8 cellular contexts compared by ENCODE assay signal in the genomic region with DNA sequence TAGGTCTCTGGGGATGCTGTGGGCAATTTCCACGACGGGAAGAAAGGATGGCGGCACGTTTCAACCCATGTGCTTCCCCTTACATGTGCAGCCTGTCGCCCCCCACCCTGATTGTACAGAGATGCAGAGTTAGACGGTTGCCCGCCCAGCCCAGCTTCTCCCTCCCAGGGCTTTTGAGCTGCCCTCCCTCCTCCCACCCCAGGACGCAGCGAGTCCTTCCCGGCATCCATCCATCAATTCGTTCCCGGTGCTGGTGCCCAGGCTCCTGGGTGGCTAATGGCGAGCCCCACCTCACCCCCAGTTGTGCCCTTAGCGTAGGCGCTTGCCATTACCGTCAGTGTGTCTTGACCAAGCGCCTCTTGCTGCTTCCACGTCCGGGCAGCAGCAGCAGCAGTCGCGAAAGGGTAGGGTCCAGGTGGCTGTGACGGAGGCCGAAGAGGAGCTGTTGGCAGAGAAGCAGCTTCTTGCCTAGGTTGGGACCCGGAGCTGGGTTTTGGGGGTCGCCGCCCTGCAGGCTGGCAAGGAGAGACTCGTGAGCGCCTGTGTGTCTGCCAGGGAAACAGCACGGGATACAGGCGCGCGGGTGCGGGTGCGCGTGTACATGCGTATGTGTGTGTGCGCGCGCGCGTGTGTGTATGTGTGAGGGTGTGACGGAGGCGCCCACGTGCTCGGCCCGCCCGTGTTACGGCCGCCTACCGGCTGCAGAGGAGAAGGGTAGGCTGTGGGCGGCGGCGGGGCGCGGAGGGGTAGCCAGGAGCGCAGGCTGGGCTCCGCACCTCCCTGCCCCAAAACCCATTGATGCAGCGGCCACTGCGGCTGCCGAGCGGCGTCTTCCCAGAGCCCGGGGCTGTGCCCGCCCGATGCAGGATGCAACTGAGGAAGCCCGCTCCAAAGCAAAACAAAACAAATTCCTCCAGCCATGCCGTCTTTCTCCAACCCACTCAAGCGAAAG. TPM values are rescaled to one million over a fixed set of nuclear protein-coding genes. Genes with fewer than 3 reads are reported as not detected.
DNase-seq lines count a peak whose midpoint lies in the region; ATAC-seq, FAIRE-seq and TF ChIP-seq lines count a peak whose summit lies in the region.

A gene (minus strand): TSS at position 609 of the 952 bp plus-strand sequence. CDS start 20,679 bp downstream, outside the sequence.

- H3K23me2 ChIP-seq in H1 (ENCODE audit: low read depth, low read length), result peaks cover 21% of the 10 kb centered on the region

- TF ChIP-seq POLR2A in H1 (IDR thresholded peaks at IDR 0.05; ENCODE audit: control extremely low read depth in 1 of 2, low read depth in 2 of 2, low read length in 2 of 2), result peak in 1 of 2 experiments; percentile 73; a peak in 1 of 3 replicates

- H2AFZ ChIP-seq in H1 (ENCODE audit: low read length), result peak within 1 kb of the TSS; percentile 95

- H3K4me3 ChIP-seq in HUES6 (ENCODE audit: low read depth, low read length) (peak within 1 kb of the TSS; percentile 88), SK-N-MC (peak within 1 kb of the TSS; percentile 98), H1 (ENCODE audit: extremely low read depth in 1 of 4, insufficient read depth in 2 of 4, low read depth in 3 of 4, low read length in 4 of 4) (peak within 1 kb of the TSS; percentile 69 to 93 (median 86)), lower lobe of right lung (peak within 1 kb of the TSS; percentile 51)

- peaks cover 22% of the 10 kb centered on the region for H3K27me3 ChIP-seq in HUES6 (ENCODE audit: control insufficient read depth, insufficient read depth, low read length)
- H3K27me3 ChIP-seq in H1 (replicated peaks in 1 of 4; ENCODE audit: control insufficient read depth in 3 of 4, extremely low read depth in 1 of 4, insufficient read depth in 3 of 4, low read length in 3 of 4), result no peaks in the 10 kb centered on the region
- peaks cover 31% of the 10 kb centered on the region for H3K27me3 ChIP-seq in lower lobe of right lung (ENCODE audit: low read depth)

- H3K4ac ChIP-seq in H1 (replicated peaks; ENCODE audit: insufficient read length, low read depth, low read length), result no peak within 1 kb of the TSS

- intact Hi-C loops in lower lobe of right lung (cut with DNase I), result no loop called here

- CTCF ChIA-PET in H1 (lab: Charles Lee; ENCODE audit: partially characterized antibody), result interaction anchor here (0.8 to 3.0 kb wide), 15 partner anchors 9 to 145 kb away, joined by 3 to 26 read pairs (median 4); no protein-coding TSS in a partner anchor

- H4K91ac ChIP-seq in H1 (replicated peaks; ENCODE audit: insufficient read length, low read length), result peak within 1 kb of the TSS; percentile 27

- H2BK20ac ChIP-seq in H1 (ENCODE audit: low read length), result no peak within 1 kb of the TSS; the same call in 1 of the 2 replicates

- H2AK5ac ChIP-seq in H1 (ENCODE audit: low read depth, low read length), result 0 out of 2 replicates have a peak within 1 kb of the TSS, but pooled peaks have one; percentile 41

- WGBS in H1 (ENCODE audit: extremely low coverage in 1 of 2, insufficient coverage in 1 of 2, insufficient read length in 1 of 2, insufficient replicate concordance in 2 of 2, low coverage in 1 of 2, low lambda C conversion rate in 2 of 2, missing lambda C conversion rate in 1 of 2), 2 experiments, result 2% methylated on average over 63 of the region's 68 CpGs; no CpG with 5 or more reads in 1 of the 2 experiments

- peak within 1 kb of the TSS; percentile 34 for H4K5ac ChIP-seq in H1 (ENCODE audit: insufficient read length, low read depth, low read length)

- no peaks in the 10 kb centered on the region; the same call in 1 of the 2 replicates for H3K79me1 ChIP-seq in H1 (ENCODE audit: low read depth, low read length)

- peak; percentile 77 to 80 for ATAC-seq in lower lobe of right lung
- no peak for ATAC-seq in HG02798 (IDR thresholded peaks at IDR 0.05; ENCODE audit: poor library complexity, unreplicated experiment)

- H3K9me3 ChIP-seq in HUES6 (ENCODE audit: control insufficient read depth, insufficient read depth, low read depth, low read length) (no peaks in the 10 kb centered on the region), SK-N-MC (ENCODE audit: low read depth, low read length) (no peaks in the 10 kb centered on the region), H1 (ENCODE audit: insufficient read depth in 2 of 2, low read depth in 1 of 2, low read length in 1 of 2) (no peaks in the 10 kb centered on the region), lower lobe of right lung (no peaks in the 10 kb centered on the region)

- H3K9ac ChIP-seq in HUES6 (ENCODE audit: low read length), result peak within 1 kb of the TSS; percentile 67
- peak within 1 kb of the TSS; percentile 73 for H3K9ac ChIP-seq in SK-N-MC (ENCODE audit: insufficient read length)
- peak within 1 kb of the TSS; percentile 61 to 77 (median 68) for H3K9ac ChIP-seq in H1 (replicated peaks in 1 of 4; ENCODE audit: extremely low read depth in 1 of 4, low read depth in 3 of 4, low read length in 3 of 4)

- peak within 1 kb of the TSS; percentile 91 to 97 for H3K4me2 ChIP-seq in H1 (ENCODE audit: insufficient read depth in 1 of 2, low read depth in 2 of 2, low read length in 2 of 2)

- DNase-seq in ELR (ENCODE audit: low read depth) (peak; percentile 87), SK-N-MC (ENCODE audit: low read depth, low spot score) (no peak), H1 (ENCODE audit: low read depth in 1 of 2, low spot score in 2 of 2) (peak in 1 of 2 experiments; percentile 88), lower lobe of right lung (peak; percentile 55), superior temporal gyrus (ENCODE audit: extremely low spot score) (peak; percentile 82), HuH-7.5 (ENCODE audit: low spot score) (no peak)

- TF ChIP-seq RAD21 in H1 (IDR thresholded peaks at IDR 0.05 in 1 of 2, conservative IDR thresholded peaks at IDR 0.05 in 1 of 2; ENCODE audit: low read depth in 2 of 2, low read length in 2 of 2), result peak in 1 of 2 experiments; percentile 43; a peak in 2 of 4 replicates

- FAIRE-seq in H1 (lab: Jason Lieb, UNC), result no peak

- TF ChIP-seq EP300 in H1 (IDR thresholded peaks at IDR 0.05; ENCODE audit: borderline replicate concordance in 1 of 2, low read depth in 2 of 2, low read length in 2 of 2), result no peak

- peak within 1 kb of the TSS; percentile 91; the same call in 1 of the 2 replicates for H2BK12ac ChIP-seq in H1 (ENCODE audit: low read depth, low read length)

- H3K56ac ChIP-seq in H1 (replicated peaks; ENCODE audit: insufficient read length, low read depth, low read length), result peak within 1 kb of the TSS; percentile 32

- peak; percentile 44 to 73 (median 64) for TF ChIP-seq CTCF in H1 (IDR thresholded peaks at IDR 0.05; ENCODE audit: control extremely low read depth in 1 of 3, insufficient read depth in 1 of 3, low read depth in 1 of 3, low read length in 3 of 3)
- TF ChIP-seq CTCF in lower lobe of right lung (IDR thresholded peaks at IDR 0.05), result no peak

- H3K27ac ChIP-seq in HUES6 (ENCODE audit: low read depth, low read length) (no peak within 1 kb of the TSS), SK-N-MC (peak within 1 kb of the TSS; percentile 55; the same call in 1 of the 2 replicates), H1 (ENCODE audit: low read depth, low read length) (no peak within 1 kb of the TSS; the same call in 1 of the 2 replicates), lower lobe of right lung (no peak within 1 kb of the TSS)

- H3K36me3 ChIP-seq in HUES6 (ENCODE audit: control insufficient read depth, insufficient read depth, low read length), result no peaks in the 10 kb centered on the region
- no peaks in the 10 kb centered on the region for H3K36me3 ChIP-seq in SK-N-MC (ENCODE audit: insufficient read depth, low read length)
- H3K36me3 ChIP-seq in H1 (ENCODE audit: control insufficient read depth in 2 of 4, insufficient read depth in 4 of 4, low read length in 3 of 4), result no peaks in the 10 kb centered on the region
- H3K36me3 ChIP-seq in lower lobe of right lung, result no peaks in the 10 kb centered on the region

- peaks cover 0 to 33% of the 10 kb centered on the region in 2 experiments; a peak in 3 of 4 replicates for H3K79me2 ChIP-seq in H1 (ENCODE audit: control insufficient read depth in 1 of 2, insufficient read depth in 2 of 2, low read length in 2 of 2)

- peaks cover 4% of the 10 kb centered on the region; the same call in 1 of the 2 replicates for H3K4me1 ChIP-seq in HUES6 (ENCODE audit: control insufficient read depth, insufficient read depth, low read length)
- peaks cover 0 to 6% (median 0%) of the 10 kb centered on the region in 4 experiments; a peak in 1 of 7 replicates for H3K4me1 ChIP-seq in H1 (replicated peaks in 1 of 4; ENCODE audit: control insufficient read depth in 3 of 4, insufficient read depth in 4 of 4, low read length in 3 of 4)
- H3K4me1 ChIP-seq in lower lobe of right lung, result peaks cover 14% of the 10 kb centered on the region

- H2BK120ac ChIP-seq in H1 (replicated peaks; ENCODE audit: low read depth, low read length), result no peak within 1 kb of the TSS

- H3K23ac ChIP-seq in H1 (ENCODE audit: insufficient read length), result no peak within 1 kb of the TSS

- no peak within 1 kb of the TSS for H3K14ac ChIP-seq in H1 (ENCODE audit: insufficient read length)

- POLR2A ChIA-PET in H1 (lab: Charles Lee; ENCODE audit: partially characterized antibody), result interaction anchor here (0.5 to 2.0 kb wide), 22 partner anchors 9 to 348 kb away, joined by 3 to 8 read pairs (median 3); a partner anchor contains a TSS

- peak within 1 kb of the TSS; percentile 32 for H2BK5ac ChIP-seq in H1 (ENCODE audit: low read depth, low read length)

- H3K18ac ChIP-seq in H1 (ENCODE audit: extremely low read depth, low read length), result peak within 1 kb of the TSS; percentile 86

- peaks cover 3 to 5% of the 10 kb centered on the region in 2 experiments for H4K20me1 ChIP-seq in H1 (replicated peaks in 1 of 2; ENCODE audit: control insufficient read depth in 1 of 2, insufficient read depth in 2 of 2, low read length in 2 of 2)

- peak within 1 kb of the TSS; percentile 94; the same call in 1 of the 2 replicates for H4K8ac ChIP-seq in H1 (ENCODE audit: extremely low read depth, insufficient read depth, low read length)

- peak within 1 kb of the TSS; percentile 50; the same call in 1 of the 2 replicates for H2BK15ac ChIP-seq in H1 (ENCODE audit: low read length)

TF ChIP-seq in H1, 55 proteins besides CTCF, POLR2A, EP300 and RAD21 (continues in another document):
- TF ChIP-seq NRF1 (IDR thresholded peaks at IDR 0.05; ENCODE audit: low read depth, low read length), result 0 out of 2 replicates have a peak, but pooled peaks have one; percentile 3
- TF ChIP-seq NANOG (IDR thresholded peaks at IDR 0.05; ENCODE audit: insufficient read depth, low read depth, low read length, poor library complexity, severe bottlenecking), result no peak
- TF ChIP-seq RXRA (IDR thresholded peaks at IDR 0.05; ENCODE audit: insufficient read depth, low read depth, low read length), result no peak

RNA-seq across cellular contexts. Expression of the gene that starts here (rescaled TPM):
- 38.1 and 42.0 TPM in 2 replicates for total RNA-seq in H1 (2021; fragmentation: NEBNext Ultra II Directional; extraction: Animal tissue kit (Norgen Biotek cat#: 25700))
- polyA plus RNA-seq in H1 (2011; rRNA removed), result 1.8 and 3.1 TPM in 2 replicates
- 3.6 TPM for polyA plus RNA-seq in H1 (2011; cell fraction: cytosol; rRNA removed)
- 3.4 TPM for polyA plus RNA-seq in H1 (2011; cell fraction: nucleus; rRNA removed)
- polyA plus RNA-seq in H1 (2012, experiment 1 of 2), result 11.6 to 20.9 TPM (median 13.7 TPM) in 4 replicates
- 0.94 TPM for polyA plus RNA-seq in H1 (2012, experiment 2 of 2)
- 17.5 TPM for polyA plus RNA-seq in H1 (2013, experiment 1 of 2)
- 19.1 TPM for polyA plus RNA-seq in H1 (2013, experiment 2 of 2)
- 4.2 and 5.6 TPM in 2 replicates for polyA minus RNA-seq in H1 (2011; rRNA and poly(A)+ RNA removed)
- polyA minus RNA-seq in H1 (2011; cell fraction: cytosol; rRNA and poly(A)+ RNA removed), result 6.1 TPM
- polyA minus RNA-seq in H1 (2011; cell fraction: nucleus; rRNA and poly(A)+ RNA removed), result 22.2 TPM
- not detected for total RNA-seq in lower lobe of right lung

Comparison
In these comparisons a context has a peak if more than half of its experiments do, and no peak if none do; other contexts are left out.
1. RNA of the gene that starts here (total RNA-seq): 38.1 to 42.0 TPM in H1; not detected in lower lobe of right lung (single experiment); every median in the first group is over 10 times any median in the second.
2. Peak in DNase-seq, ATAC-seq and H3K4me3 ChIP-seq in lower lobe of right lung; RNA of the gene not detected or under 1 TPM.
3. DNase-seq: peak in ELR (single experiment) and superior temporal gyrus (single experiment); none in SK-N-MC (single experiment) and HuH-7.5 (single experiment).
4. Peak in every context shown above with its lines, with median percentiles within 50 percentile points of each other: H3K4me3 ChIP-seq and H3K9ac ChIP-seq.